ENCODE assay signal across 1 cellular context in genomic region chr2:28499298-28499697, GRCh38.
TF ChIP-seq lines count a peak whose summit lies in the region.

No MANE protein-coding gene starts in this region.

TF ChIP-seq in SK-N-SH, 30 proteins besides CTCF, POLR2A, EP300 and RAD21 (continued from another document):
- no peak for TF ChIP-seq RFX5 (IDR thresholded peaks at IDR 0.05; ENCODE audit: low read length)
- TF ChIP-seq TEAD4 (IDR thresholded peaks at IDR 0.05; ENCODE audit: borderline replicate concordance, insufficient read depth), result no peak
- no peak for TF ChIP-seq MEF2A (IDR thresholded peaks at IDR 0.05; ENCODE audit: borderline replicate concordance, low read depth)
- TF ChIP-seq, protein P1, sequence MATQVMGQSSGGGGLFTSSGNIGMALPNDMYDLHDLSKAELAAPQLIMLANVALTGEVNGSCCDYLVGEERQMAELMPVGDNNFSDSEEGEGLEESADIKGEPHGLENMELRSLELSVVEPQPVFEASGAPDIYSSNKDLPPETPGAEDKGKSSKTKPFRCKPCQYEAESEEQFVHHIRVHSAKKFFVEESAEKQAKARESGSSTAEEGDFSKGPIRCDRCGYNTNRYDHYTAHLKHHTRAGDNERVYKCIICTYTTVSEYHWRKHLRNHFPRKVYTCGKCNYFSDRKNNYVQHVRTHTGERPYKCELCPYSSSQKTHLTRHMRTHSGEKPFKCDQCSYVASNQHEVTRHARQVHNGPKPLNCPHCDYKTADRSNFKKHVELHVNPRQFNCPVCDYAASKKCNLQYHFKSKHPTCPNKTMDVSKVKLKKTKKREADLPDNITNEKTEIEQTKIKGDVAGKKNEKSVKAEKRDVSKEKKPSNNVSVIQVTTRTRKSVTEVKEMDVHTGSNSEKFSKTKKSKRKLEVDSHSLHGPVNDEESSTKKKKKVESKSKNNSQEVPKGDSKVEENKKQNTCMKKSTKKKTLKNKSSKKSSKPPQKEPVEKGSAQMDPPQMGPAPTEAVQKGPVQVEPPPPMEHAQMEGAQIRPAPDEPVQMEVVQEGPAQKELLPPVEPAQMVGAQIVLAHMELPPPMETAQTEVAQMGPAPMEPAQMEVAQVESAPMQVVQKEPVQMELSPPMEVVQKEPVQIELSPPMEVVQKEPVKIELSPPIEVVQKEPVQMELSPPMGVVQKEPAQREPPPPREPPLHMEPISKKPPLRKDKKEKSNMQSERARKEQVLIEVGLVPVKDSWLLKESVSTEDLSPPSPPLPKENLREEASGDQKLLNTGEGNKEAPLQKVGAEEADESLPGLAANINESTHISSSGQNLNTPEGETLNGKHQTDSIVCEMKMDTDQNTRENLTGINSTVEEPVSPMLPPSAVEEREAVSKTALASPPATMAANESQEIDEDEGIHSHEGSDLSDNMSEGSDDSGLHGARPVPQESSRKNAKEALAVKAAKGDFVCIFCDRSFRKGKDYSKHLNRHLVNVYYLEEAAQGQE (IDR thresholded peaks at IDR 0.05; ENCODE audit: low read depth, low read length), result no peak
- no peak for TF ChIP-seq USF1 (IDR thresholded peaks at IDR 0.05; ENCODE audit: borderline replicate concordance, low read depth)
- TF ChIP-seq TCF12 (IDR thresholded peaks at IDR 0.05), result no peak
- no peak for TF ChIP-seq CHD2 (IDR thresholded peaks at IDR 0.05; ENCODE audit: low read length, partially characterized antibody)
- TF ChIP-seq GATA2 (CRISPR knock-in tag; IDR thresholded peaks at IDR 0.05), result no peak
- no peak for TF ChIP-seq SMC3 (IDR thresholded peaks at IDR 0.05; ENCODE audit: low read depth, low read length)
- no peak for TF ChIP-seq TAF1 (IDR thresholded peaks at IDR 0.05; ENCODE audit: borderline replicate concordance, low read depth, low read length)
- TF ChIP-seq NFIC (IDR thresholded peaks at IDR 0.05; ENCODE audit: borderline replicate concordance), result no peak
- no peak for TF ChIP-seq YY1 (IDR thresholded peaks at IDR 0.05; ENCODE audit: low read depth)
- TF ChIP-seq MXI1 (IDR thresholded peaks at IDR 0.05; ENCODE audit: low read depth, low read length), result no peak
- TF ChIP-seq RCOR1 (IDR thresholded peaks at IDR 0.05; ENCODE audit: low read length), result no peak
- no peak for TF ChIP-seq FOXJ3 (CRISPR knock-in tag; IDR thresholded peaks at IDR 0.05)
